Comparison of ENCODE assay signal across 1 cellular context in the genomic region with DNA sequence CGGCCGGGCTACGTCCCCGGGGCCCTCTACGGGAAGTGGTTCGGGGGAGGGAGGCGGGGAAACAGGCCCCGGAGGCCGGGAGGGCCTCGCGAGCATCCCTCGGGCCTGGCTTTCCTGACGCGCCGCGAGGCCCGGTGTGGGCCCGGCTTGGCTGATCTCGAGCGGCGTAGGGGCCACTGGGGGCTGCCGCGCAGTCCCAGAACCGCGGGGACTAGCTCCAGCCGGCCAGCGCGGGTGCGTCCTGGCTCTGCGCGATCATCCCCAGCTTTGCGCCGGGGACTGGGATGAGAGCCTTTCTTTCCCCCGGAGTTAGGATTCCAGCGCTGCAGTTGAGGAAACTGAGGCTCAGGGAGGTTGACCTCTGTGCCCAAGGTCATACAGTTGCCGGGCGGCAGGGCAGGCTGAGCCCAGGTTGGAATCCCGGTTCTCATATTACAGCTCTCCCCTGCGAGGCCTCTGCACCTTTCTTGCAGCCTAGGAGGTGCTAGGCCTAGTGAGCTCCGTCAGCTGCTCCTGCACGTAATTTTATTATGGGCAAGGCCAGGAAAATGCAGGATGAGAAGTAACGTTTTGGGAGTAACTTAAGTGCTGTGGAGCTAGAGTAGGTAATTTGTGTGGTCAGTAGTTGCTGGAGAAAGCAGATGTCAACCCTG.
TF ChIP-seq lines count a peak whose summit lies in the region.

No MANE protein-coding gene starts in this region.

TF ChIP-seq in HEK293, 187 proteins besides CTCF, POLR2A, EP300 and RAD21 (continued from another document and continues in another):
- TF ChIP-seq, protein P1, sequence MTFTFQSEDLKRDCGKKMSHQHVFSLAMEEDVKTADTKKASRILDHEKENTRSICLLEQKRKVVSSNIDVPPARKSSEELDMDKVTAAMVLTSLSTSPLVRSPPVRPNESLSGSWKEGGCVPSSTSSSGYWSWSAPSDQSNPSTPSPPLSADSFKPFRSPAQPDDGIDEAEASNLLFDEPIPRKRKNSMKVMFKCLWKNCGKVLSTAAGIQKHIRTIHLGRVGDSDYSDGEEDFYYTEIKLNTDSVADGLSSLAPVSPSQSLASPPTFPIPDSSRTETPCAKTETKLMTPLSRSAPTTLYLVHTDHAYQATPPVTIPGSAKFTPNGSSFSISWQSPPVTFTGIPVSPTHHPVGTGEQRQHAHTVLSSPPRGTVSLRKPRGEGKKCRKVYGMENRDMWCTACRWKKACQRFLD (tag by site-specific recombination; IDR thresholded peaks at IDR 0.05) = no peak
- TF ChIP-seq ZNF658 (tag by site-specific recombination; IDR thresholded peaks at IDR 0.05) (no peak), KLF16 (tag by site-specific recombination; IDR thresholded peaks at IDR 0.05) (no peak), ZNF132 (tag by site-specific recombination; IDR thresholded peaks at IDR 0.05; ENCODE audit: borderline replicate concordance) (no peak), ZNF843 (tag by site-specific recombination; IDR thresholded peaks at IDR 0.05) (no peak), ZNF654 (tag by site-specific recombination; IDR thresholded peaks at IDR 0.05; ENCODE audit: low read depth) (no peak), HOXD13 (CRISPR knock-in tag; IDR thresholded peaks at IDR 0.05; ENCODE audit: borderline replicate concordance) (no peak), ZBTB48 (tag by site-specific recombination; IDR thresholded peaks at IDR 0.05) (no peak), PRDM1 (tag by site-specific recombination; IDR thresholded peaks at IDR 0.05) (no peak), ZNF707 (tag by site-specific recombination; IDR thresholded peaks at IDR 0.05) (no peak), ZNF555 (tag by site-specific recombination; conservative IDR thresholded peaks at IDR 0.05) (no peak), ZNF585B (tag by site-specific recombination; IDR thresholded peaks at IDR 0.05) (no peak), ZNF660 (tag by site-specific recombination; IDR thresholded peaks at IDR 0.05) (no peak), ZNF274 (IDR thresholded peaks at IDR 0.05; ENCODE audit: low read length) (no peak), ZNF274 (tag by site-specific recombination; IDR thresholded peaks at IDR 0.05; ENCODE audit: borderline replicate concordance) (no peak), ZNF239 (tag by site-specific recombination; IDR thresholded peaks at IDR 0.05) (no peak), ZFP3 (tag by site-specific recombination; IDR thresholded peaks at IDR 0.05; ENCODE audit: low read depth) (no peak), ZIC2 (tag by site-specific recombination; IDR thresholded peaks at IDR 0.05) (no peak), ZSCAN16 (tag by site-specific recombination; IDR thresholded peaks at IDR 0.05) (no peak), ZNF621 (tag by site-specific recombination; IDR thresholded peaks at IDR 0.05) (no peak), ZNF19 (tag by site-specific recombination; IDR thresholded peaks at IDR 0.05; ENCODE audit: low read depth) (no peak), ZNF157 (tag by site-specific recombination; IDR thresholded peaks at IDR 0.05) (no peak), ZNF24 (tag by site-specific recombination; IDR thresholded peaks at IDR 0.05) (no peak), KLF10 (tag by site-specific recombination; IDR thresholded peaks at IDR 0.05) (0 out of 2 replicates have a peak, but pooled peaks have one; percentile 9), WT1 (tag by site-specific recombination; IDR thresholded peaks at IDR 0.05) (no peak), ZBTB20 (tag by site-specific recombination; IDR thresholded peaks at IDR 0.05) (peak; percentile 84), ZNF174 (tag by site-specific recombination; IDR thresholded peaks at IDR 0.05) (no peak), ZNF571 (tag by site-specific recombination; IDR thresholded peaks at IDR 0.05) (no peak), ZNF626 (tag by site-specific recombination; IDR thresholded peaks at IDR 0.05) (no peak), ZNF837 (tag by site-specific recombination; IDR thresholded peaks at IDR 0.05) (no peak), SP3 (tag by site-specific recombination; IDR thresholded peaks at IDR 0.05) (no peak), ZNF335 (tag by site-specific recombination; conservative IDR thresholded peaks at IDR 0.05) (peak; percentile 55), ZNF561 (tag by site-specific recombination; IDR thresholded peaks at IDR 0.05; ENCODE audit: borderline replicate concordance) (0 out of 2 replicates have a peak, but pooled peaks have one; percentile 10), TRIM28 (IDR thresholded peaks at IDR 0.05; ENCODE audit: borderline replicate concordance, low read length) (no peak)
- TF ChIP-seq, protein P2, sequence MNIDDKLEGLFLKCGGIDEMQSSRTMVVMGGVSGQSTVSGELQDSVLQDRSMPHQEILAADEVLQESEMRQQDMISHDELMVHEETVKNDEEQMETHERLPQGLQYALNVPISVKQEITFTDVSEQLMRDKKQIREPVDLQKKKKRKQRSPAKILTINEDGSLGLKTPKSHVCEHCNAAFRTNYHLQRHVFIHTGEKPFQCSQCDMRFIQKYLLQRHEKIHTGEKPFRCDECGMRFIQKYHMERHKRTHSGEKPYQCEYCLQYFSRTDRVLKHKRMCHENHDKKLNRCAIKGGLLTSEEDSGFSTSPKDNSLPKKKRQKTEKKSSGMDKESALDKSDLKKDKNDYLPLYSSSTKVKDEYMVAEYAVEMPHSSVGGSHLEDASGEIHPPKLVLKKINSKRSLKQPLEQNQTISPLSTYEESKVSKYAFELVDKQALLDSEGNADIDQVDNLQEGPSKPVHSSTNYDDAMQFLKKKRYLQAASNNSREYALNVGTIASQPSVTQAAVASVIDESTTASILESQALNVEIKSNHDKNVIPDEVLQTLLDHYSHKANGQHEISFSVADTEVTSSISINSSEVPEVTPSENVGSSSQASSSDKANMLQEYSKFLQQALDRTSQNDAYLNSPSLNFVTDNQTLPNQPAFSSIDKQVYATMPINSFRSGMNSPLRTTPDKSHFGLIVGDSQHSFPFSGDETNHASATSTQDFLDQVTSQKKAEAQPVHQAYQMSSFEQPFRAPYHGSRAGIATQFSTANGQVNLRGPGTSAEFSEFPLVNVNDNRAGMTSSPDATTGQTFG (tag by site-specific recombination; IDR thresholded peaks at IDR 0.05; ENCODE audit: borderline replicate concordance) = no peak
- TF ChIP-seq, protein P3, sequence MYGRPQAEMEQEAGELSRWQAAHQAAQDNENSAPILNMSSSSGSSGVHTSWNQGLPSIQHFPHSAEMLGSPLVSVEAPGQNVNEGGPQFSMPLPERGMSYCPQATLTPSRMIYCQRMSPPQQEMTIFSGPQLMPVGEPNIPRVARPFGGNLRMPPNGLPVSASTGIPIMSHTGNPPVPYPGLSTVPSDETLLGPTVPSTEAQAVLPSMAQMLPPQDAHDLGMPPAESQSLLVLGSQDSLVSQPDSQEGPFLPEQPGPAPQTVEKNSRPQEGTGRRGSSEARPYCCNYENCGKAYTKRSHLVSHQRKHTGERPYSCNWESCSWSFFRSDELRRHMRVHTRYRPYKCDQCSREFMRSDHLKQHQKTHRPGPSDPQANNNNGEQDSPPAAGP (tag by site-specific recombination; IDR thresholded peaks at IDR 0.05) = no peak
- TF ChIP-seq, protein P4, sequence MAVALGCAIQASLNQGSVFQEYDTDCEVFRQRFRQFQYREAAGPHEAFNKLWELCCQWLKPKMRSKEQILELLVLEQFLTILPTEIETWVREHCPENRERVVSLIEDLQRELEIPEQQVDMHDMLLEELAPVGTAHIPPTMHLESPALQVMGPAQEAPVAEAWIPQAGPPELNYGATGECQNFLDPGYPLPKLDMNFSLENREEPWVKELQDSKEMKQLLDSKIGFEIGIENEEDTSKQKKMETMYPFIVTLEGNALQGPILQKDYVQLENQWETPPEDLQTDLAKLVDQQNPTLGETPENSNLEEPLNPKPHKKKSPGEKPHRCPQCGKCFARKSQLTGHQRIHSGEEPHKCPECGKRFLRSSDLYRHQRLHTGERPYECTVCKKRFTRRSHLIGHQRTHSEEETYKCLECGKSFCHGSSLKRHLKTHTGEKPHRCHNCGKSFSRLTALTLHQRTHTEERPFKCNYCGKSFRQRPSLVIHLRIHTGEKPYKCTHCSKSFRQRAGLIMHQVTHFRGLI (tag by site-specific recombination; IDR thresholded peaks at IDR 0.05) = no peak
- TF ChIP-seq, protein P5, sequence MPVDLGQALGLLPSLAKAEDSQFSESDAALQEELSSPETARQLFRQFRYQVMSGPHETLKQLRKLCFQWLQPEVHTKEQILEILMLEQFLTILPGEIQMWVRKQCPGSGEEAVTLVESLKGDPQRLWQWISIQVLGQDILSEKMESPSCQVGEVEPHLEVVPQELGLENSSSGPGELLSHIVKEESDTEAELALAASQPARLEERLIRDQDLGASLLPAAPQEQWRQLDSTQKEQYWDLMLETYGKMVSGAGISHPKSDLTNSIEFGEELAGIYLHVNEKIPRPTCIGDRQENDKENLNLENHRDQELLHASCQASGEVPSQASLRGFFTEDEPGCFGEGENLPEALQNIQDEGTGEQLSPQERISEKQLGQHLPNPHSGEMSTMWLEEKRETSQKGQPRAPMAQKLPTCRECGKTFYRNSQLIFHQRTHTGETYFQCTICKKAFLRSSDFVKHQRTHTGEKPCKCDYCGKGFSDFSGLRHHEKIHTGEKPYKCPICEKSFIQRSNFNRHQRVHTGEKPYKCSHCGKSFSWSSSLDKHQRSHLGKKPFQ (tag by site-specific recombination; IDR thresholded peaks at IDR 0.05) = no peak
- TF ChIP-seq, protein P6, sequence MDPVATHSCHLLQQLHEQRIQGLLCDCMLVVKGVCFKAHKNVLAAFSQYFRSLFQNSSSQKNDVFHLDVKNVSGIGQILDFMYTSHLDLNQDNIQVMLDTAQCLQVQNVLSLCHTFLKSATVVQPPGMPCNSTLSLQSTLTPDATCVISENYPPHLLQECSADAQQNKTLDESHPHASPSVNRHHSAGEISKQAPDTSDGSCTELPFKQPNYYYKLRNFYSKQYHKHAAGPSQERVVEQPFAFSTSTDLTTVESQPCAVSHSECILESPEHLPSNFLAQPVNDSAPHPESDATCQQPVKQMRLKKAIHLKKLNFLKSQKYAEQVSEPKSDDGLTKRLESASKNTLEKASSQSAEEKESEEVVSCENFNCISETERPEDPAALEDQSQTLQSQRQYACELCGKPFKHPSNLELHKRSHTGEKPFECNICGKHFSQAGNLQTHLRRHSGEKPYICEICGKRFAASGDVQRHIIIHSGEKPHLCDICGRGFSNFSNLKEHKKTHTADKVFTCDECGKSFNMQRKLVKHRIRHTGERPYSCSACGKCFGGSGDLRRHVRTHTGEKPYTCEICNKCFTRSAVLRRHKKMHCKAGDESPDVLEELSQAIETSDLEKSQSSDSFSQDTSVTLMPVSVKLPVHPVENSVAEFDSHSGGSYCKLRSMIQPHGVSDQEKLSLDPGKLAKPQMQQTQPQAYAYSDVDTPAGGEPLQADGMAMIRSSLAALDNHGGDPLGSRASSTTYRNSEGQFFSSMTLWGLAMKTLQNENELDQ (tag by site-specific recombination; IDR thresholded peaks at IDR 0.05; ENCODE audit: low read depth) = no peak
- TF ChIP-seq, protein P7, sequence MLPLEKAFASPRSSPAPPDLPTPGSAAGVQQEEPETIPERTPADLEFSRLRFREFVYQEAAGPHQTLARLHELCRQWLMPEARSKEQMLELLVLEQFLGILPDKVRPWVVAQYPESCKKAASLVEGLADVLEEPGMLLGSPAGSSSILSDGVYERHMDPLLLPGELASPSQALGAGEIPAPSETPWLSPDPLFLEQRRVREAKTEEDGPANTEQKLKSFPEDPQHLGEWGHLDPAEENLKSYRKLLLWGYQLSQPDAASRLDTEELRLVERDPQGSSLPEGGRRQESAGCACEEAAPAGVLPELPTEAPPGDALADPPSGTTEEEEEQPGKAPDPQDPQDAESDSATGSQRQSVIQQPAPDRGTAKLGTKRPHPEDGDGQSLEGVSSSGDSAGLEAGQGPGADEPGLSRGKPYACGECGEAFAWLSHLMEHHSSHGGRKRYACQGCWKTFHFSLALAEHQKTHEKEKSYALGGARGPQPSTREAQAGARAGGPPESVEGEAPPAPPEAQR (tag by site-specific recombination; IDR thresholded peaks at IDR 0.05) = no peak
- TF ChIP-seq, protein P8, sequence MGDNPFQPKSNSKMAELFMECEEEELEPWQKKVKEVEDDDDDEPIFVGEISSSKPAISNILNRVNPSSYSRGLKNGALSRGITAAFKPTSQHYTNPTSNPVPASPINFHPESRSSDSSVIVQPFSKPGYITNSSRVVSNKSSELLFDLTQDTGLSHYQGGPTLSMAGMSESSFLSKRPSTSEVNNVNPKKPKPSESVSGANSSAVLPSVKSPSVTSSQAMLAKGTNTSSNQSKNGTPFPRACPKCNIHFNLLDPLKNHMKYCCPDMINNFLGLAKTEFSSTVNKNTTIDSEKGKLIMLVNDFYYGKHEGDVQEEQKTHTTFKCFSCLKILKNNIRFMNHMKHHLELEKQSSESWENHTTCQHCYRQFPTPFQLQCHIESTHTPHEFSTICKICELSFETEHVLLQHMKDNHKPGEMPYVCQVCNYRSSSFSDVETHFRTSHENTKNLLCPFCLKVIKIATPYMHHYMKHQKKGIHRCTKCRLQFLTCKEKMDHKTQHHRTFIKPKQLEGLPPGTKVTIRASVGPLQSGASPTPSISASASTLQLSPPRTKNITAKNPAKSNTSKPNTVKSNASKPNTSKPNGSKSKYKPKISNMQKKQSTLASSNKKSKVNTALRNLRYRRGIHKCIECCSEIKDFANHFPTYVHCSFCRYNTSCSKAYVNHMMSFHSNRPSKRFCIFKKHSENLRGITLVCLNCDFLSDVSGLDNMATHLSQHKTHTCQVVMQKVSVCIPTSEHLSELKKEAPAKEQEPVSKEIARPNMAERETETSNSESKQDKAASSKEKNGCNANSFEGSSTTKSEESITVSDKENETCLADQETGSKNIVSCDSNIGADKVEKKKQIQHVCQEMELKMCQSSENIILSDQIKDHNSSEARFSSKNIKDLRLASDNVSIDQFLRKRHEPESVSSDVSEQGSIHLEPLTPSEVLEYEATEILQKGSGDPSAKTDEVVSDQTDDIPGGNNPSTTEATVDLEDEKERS (tag by site-specific recombination; IDR thresholded peaks at IDR 0.05) = no peak
- TF ChIP-seq, protein P9, sequence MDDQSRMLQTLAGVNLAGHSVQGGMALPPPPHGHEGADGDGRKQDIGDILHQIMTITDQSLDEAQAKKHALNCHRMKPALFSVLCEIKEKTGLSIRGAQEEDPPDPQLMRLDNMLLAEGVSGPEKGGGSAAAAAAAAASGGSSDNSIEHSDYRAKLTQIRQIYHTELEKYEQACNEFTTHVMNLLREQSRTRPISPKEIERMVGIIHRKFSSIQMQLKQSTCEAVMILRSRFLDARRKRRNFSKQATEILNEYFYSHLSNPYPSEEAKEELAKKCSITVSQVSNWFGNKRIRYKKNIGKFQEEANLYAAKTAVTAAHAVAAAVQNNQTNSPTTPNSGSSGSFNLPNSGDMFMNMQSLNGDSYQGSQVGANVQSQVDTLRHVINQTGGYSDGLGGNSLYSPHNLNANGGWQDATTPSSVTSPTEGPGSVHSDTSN (CRISPR knock-in tag; IDR thresholded peaks at IDR 0.05) = peak; percentile 20; the same call in 1 of the 2 replicates
- TF ChIP-seq, protein P10, sequence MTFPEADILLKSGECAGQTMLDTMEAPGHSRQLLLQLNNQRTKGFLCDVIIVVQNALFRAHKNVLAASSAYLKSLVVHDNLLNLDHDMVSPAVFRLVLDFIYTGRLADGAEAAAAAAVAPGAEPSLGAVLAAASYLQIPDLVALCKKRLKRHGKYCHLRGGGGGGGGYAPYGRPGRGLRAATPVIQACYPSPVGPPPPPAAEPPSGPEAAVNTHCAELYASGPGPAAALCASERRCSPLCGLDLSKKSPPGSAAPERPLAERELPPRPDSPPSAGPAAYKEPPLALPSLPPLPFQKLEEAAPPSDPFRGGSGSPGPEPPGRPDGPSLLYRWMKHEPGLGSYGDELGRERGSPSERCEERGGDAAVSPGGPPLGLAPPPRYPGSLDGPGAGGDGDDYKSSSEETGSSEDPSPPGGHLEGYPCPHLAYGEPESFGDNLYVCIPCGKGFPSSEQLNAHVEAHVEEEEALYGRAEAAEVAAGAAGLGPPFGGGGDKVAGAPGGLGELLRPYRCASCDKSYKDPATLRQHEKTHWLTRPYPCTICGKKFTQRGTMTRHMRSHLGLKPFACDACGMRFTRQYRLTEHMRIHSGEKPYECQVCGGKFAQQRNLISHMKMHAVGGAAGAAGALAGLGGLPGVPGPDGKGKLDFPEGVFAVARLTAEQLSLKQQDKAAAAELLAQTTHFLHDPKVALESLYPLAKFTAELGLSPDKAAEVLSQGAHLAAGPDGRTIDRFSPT (tag by site-specific recombination; IDR thresholded peaks at IDR 0.05) = peak; percentile 71; the same call in 1 of the 2 replicates
